ENCODE assay signal across 8 cellular contexts in the genomic region with DNA sequence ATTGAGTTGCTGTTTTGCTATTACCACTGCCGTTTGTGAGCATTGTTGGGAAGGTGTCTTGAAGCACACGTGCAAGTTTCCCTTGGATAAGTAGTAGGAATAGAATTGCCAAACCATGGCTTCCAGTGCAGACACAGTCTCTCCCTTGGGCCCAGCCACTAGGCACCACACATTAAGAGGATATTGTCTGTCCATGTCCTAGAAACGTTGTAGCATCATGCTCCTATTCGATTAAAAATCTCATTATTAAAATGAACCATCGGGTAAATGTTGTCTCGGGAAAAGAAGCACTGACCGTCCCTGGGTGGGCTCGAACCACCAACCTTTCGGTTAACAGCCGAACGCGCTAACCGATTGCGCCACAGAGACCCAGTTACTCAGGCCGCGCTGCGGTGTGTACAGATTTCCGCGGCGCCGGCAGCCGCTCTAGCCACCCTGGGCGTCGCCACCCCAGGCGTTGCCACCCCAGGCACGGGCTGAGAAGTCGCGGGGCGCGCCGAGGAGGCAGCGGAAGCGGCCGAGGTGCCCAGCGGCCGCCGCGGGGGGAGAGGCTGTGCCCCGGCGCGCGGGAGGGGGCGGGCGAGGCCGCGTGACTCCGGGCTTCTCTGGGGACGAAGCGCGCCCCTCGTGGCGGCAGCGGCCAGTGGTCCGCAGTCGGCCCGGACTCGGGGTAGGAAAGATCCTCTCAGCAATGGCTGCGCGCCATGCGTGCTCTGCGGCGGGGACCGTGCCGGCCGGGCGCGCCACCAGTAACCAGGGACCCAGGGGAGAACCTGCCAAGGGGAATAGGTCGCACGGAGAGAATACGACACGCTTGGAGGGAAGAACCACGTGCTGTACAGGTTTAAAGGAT. TPM values are rescaled to one million over a fixed set of nuclear protein-coding genes. Genes with fewer than 3 reads are reported as not detected.
A peak's percentile ranks its signal among the peaks of the same experiment; 100 is the strongest.
DNase-seq lines count a peak whose midpoint lies in the region; ATAC-seq and TF ChIP-seq lines count a peak whose summit lies in the region.

No MANE protein-coding gene starts in this region.

- H3K27ac ChIP-seq in right cardiac atrium (ENCODE audit: low read length): peak overlapping the region; percentile 57
- peak overlapping the region; percentile 87 for H3K27ac ChIP-seq in vagina

- ATAC-seq in HG02840 (IDR thresholded peaks at IDR 0.05; ENCODE audit: low FRiP score, unreplicated experiment): peak; percentile 87
- peak; percentile 92 for ATAC-seq in T-helper 17 cell
- peak; percentile 97 for ATAC-seq in right cardiac atrium

- no peak for TF ChIP-seq POLR2A in vagina (IDR thresholded peaks at IDR 0.05)

- H3K27me3 ChIP-seq in right cardiac atrium (ENCODE audit: control insufficient read depth, insufficient read depth) (no peaks in the 10 kb centered on the region), vagina (no peaks in the 10 kb centered on the region)

- H3K27ac Mint-ChIP-seq in T-helper 17 cell: peak overlapping the region; percentile 96

- H3K36me3 Mint-ChIP-seq in T-helper 17 cell (ENCODE audit: low read depth): no peaks in the 10 kb centered on the region

- TF ChIP-seq CTCF in GM12875 (IDR thresholded peaks at IDR 0.05; ENCODE audit: borderline replicate concordance, insufficient read depth, low read depth, low read length) (peak; percentile 80), vagina (IDR thresholded peaks at IDR 0.05) (peak in 2 of 3 experiments; percentile 32 to 70)

- H3K36me3 ChIP-seq in vagina: no peaks in the 10 kb centered on the region

- peaks cover 24% of the 10 kb centered on the region for H3K4me1 Mint-ChIP-seq in T-helper 17 cell

- H3K4me3 Mint-ChIP-seq in T-helper 17 cell: peak overlapping the region; percentile 92

- H3K4me1 ChIP-seq in right cardiac atrium (ENCODE audit: control insufficient read depth, insufficient read depth, low read length): peaks cover 2% of the 10 kb centered on the region
- H3K4me1 ChIP-seq in vagina: peaks cover 7% of the 10 kb centered on the region

- no peaks in the 10 kb centered on the region for H3K9me3 ChIP-seq in T-helper 17 cell (ENCODE audit: control insufficient read depth, low read length, poor library complexity, severe bottlenecking)
- H3K9me3 ChIP-seq in right cardiac atrium (ENCODE audit: control insufficient read depth, low read length): no peaks in the 10 kb centered on the region
- no peaks in the 10 kb centered on the region for H3K9me3 ChIP-seq in vagina

- H3K4me3 ChIP-seq in GM12875 (ENCODE audit: low read depth, low read length) (peak overlapping the region; percentile 59), right cardiac atrium (ENCODE audit: low read length) (peak overlapping the region; percentile 47), vagina (peak overlapping the region; percentile 48 to 50)

- intact Hi-C loops in right cardiac atrium (cut with DNase I): loop anchor here in 2 of 4 donors (10.0 kb wide), 2 partner anchors 131 to 191 kb away; no protein-coding TSS in a partner anchor
- intact Hi-C loops in vagina (cut with DNase I): loop anchor here (10.0 kb wide), 2 partner anchors 131 to 371 kb away; no protein-coding TSS in a partner anchor

- under 1% methylated on average over 71 of the region's 72 CpGs for WGBS in right cardiac atrium

- peak; percentile 89 for DNase-seq in NCI-H146 treated with DMSO at 0.1 percent for 48 hours (lab: John Stamatoyannopoulos, UW; ENCODE audit: unreplicated experiment)
- peak; percentile 78 to 91 (median 79) for DNase-seq in T-helper 17 cell
- DNase-seq in amygdala (lab: John Stamatoyannopoulos, UW): peak in 55 of 56 donors; percentile 36 to 96 (median 80)
- peak; percentile 90 to 96 (median 95) for DNase-seq in right cardiac atrium
- peak; percentile 92 for DNase-seq in putamen (ENCODE audit: low spot score)
- no peak for DNase-seq in vagina (ENCODE audit: extremely low spot score in 2 of 2)

- H3K27me3 Mint-ChIP-seq in T-helper 17 cell: no peaks in the 10 kb centered on the region

RNA-seq across cellular contexts. Expression of a gene that starts 56.2 kb away (rescaled TPM):
- 10 to 100 TPM; 31.8 to 32.4 TPM for total RNA-seq in T-helper 17 cell
- 10 to 100 TPM; 10.3 to 12.3 (median 10.5) TPM for total RNA-seq in right cardiac atrium
- 5.7 TPM for polyA plus RNA-seq in right cardiac atrium
- total RNA-seq in vagina: 18.4 TPM

Comparison
In these comparisons a context has a peak if more than half of its experiments do, and no peak if none do; other contexts are left out.
1. DNase-seq: peak in NCI-H146 treated with DMSO at 0.1 percent for 48 hours (single experiment), T-helper 17 cell (3 of 3), amygdala (55 of 56), right cardiac atrium (3 of 3) and putamen (single experiment); none in vagina (0 of 2).
2. Peak in every context shown above with its lines, with median percentiles within 50 percentile points of each other: H3K4me3 ChIP-seq and ATAC-seq.